27 cellular contexts compared by ENCODE assay signal in the genomic region with DNA sequence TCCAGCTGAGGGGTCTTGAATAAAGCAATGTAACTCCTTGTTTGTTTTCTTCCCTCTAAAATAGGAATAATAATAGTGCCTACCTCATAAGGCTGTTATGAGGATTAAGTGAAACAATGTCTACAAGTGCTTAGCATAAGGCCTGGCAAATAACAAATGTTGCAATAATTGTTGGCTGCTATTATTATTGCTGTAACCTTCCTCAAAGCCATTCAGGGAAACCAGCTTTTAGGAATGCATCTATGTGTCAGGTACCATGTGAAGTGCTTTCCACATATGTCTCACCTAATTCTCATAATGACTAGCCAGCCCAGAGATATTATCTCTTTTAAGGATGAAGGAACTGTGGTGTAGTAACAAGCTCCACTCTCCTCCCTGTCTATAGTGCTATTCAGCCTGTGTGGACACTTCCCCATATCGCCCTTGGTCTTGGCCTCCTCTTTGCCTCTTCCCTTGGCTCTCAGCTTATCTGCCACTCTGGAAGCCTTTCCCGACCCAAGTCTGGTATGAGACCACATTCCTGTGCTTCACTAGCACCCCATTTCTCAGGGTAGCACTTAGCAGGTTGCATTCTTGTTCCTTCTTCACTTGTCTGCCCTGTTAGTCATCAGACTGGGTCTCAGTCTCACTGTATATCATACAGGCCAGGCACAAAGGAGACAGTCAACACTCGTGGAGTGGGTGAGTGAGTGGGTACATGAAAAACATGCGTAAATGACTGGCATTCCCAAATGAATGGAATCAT.
"Had no signal": no experiment of that assay in that cellular context is flagged by ENCODE, and none has a peak within 500 bp of the region (broad histone marks: within the 10 kb centered on the region; RNA-seq: fewer than 3 reads in every experiment).

No MANE protein-coding gene starts in this region.

- H3K27ac ChIP-seq: heart right ventricle, pancreas, psoas muscle, thoracic aorta had no signal

- H3K4me1 ChIP-seq: heart right ventricle, pancreas, psoas muscle had no signal

- H3K27me3 Mint-ChIP-seq: activated CD4-positive, alpha-beta memory T cell treated with anti-CD3 and anti-CD28 coated beads, Interleukin-2, amount 10 ng/mL, durations not matched to agents 7 days and 5 days; activated CD4-positive, alpha-beta T cell treated with anti-CD3 and anti-CD28 coated beads, Interleukin-2, amount 10 ng/mL, durations not matched to agents 24 days and 14 days; naive thymus-derived CD4-positive, alpha-beta T cell; type B pancreatic cell had no signal

- DNase-seq: activated CD4-positive, alpha-beta memory T cell treated with anti-CD3 and anti-CD28 coated beads, Interleukin-2, amount 10 ng/mL, durations not matched to agents 7 days and 5 days; activated CD4-positive, alpha-beta T cell treated with anti-CD3 and anti-CD28 coated beads, Interleukin-2, amount 10 ng/mL, durations not matched to agents 24 days and 14 days; activated CD4-positive, CD25-positive, alpha-beta regulatory T cell treated with anti-CD3 and anti-CD28 coated beads, Interleukin-2, amount 50 U/mL, for 72 hours; activated gamma-delta T cell treated with Interleukin-2 at 50 U/mL for 16 hours; activated T-cell treated with anti-CD3 and anti-CD28 coated beads, Interleukin-2, amount 50 U/mL, for 4 hours; anterior cingulate cortex; effector CD8-positive, alpha-beta T cell; erythroblast; foreskin fibroblast; heart right ventricle; kidney glomerular epithelial cell; midbrain; naive thymus-derived CD4-positive, alpha-beta T cell; nucleus accumbens; pancreas; psoas muscle; stimulated activated CD4-positive, alpha-beta T cell treated with anti-CD3 and anti-CD28 coated beads, Interleukin-4, amount 100 ng/mL, for 24 hours; T-helper 2 cell had no signal

- H3K4me3 ChIP-seq: heart right ventricle, pancreas, psoas muscle, skin epidermis, thoracic aorta had no signal

- H3K4me1 Mint-ChIP-seq: activated CD4-positive, alpha-beta memory T cell treated with anti-CD3 and anti-CD28 coated beads, Interleukin-2, amount 10 ng/mL, durations not matched to agents 7 days and 5 days; activated CD4-positive, alpha-beta T cell treated with anti-CD3 and anti-CD28 coated beads, Interleukin-2, amount 10 ng/mL, durations not matched to agents 24 days and 14 days; activated naive CD4-positive, alpha-beta T cell treated with anti-CD3 and anti-CD28 coated beads, Interleukin-2, amount 50 U/mL, for 24 hours; activated T-helper 17 cell treated with anti-CD3 and anti-CD28 coated beads, Interleukin-2, amount 50 U/mL, for 72 hours; memory B cell; naive thymus-derived CD4-positive, alpha-beta T cell; neural crest cell; stimulated activated effector memory CD8-positive, alpha-beta T cell treated with anti-CD3 and anti-CD28 coated beads, Interleukin-12 subunit alpha, Interleukin-12 subunit beta, amount 100 ng/mL, for 72 hours had no signal

- H3K9me3 Mint-ChIP-seq: activated CD4-positive, alpha-beta memory T cell treated with anti-CD3 and anti-CD28 coated beads, Interleukin-2, amount 10 ng/mL, durations not matched to agents 7 days and 5 days; activated CD4-positive, alpha-beta T cell treated with anti-CD3 and anti-CD28 coated beads, Interleukin-2, amount 10 ng/mL, durations not matched to agents 24 days and 14 days; activated naive CD4-positive, alpha-beta T cell treated with anti-CD3 and anti-CD28 coated beads, Interleukin-2, amount 50 U/mL, for 24 hours; activated T-cell treated with anti-CD3 and anti-CD28 coated beads, Interleukin-2, amount 50 U/mL, for 4 hours; activated T-helper 17 cell treated with anti-CD3 and anti-CD28 coated beads, Interleukin-2, amount 50 U/mL, for 72 hours; memory B cell; neural crest cell; stimulated activated effector memory CD8-positive, alpha-beta T cell treated with anti-CD3 and anti-CD28 coated beads, Interleukin-12 subunit alpha, Interleukin-12 subunit beta, amount 100 ng/mL, for 72 hours; stimulated activated naive CD8-positive, alpha-beta T cell treated with anti-CD3 and anti-CD28 coated beads, Interleukin-15, Interleukin-2, amounts not matched to agents 100 ng/mL and 50 ng/mL, for 24 hours; type B pancreatic cell had no signal

- H3K27ac Mint-ChIP-seq: activated CD4-positive, alpha-beta memory T cell treated with anti-CD3 and anti-CD28 coated beads, Interleukin-2, amount 10 ng/mL, durations not matched to agents 7 days and 5 days; activated CD4-positive, alpha-beta T cell treated with anti-CD3 and anti-CD28 coated beads, Interleukin-2, amount 10 ng/mL, durations not matched to agents 24 days and 14 days; activated naive CD4-positive, alpha-beta T cell treated with anti-CD3 and anti-CD28 coated beads, Interleukin-2, amount 50 U/mL, for 24 hours; activated T-helper 17 cell treated with anti-CD3 and anti-CD28 coated beads, Interleukin-2, amount 50 U/mL, for 72 hours; memory B cell; naive thymus-derived CD4-positive, alpha-beta T cell; stimulated activated effector memory CD8-positive, alpha-beta T cell treated with anti-CD3 and anti-CD28 coated beads, Interleukin-12 subunit alpha, Interleukin-12 subunit beta, amount 100 ng/mL, for 72 hours; stimulated activated naive CD8-positive, alpha-beta T cell treated with anti-CD3 and anti-CD28 coated beads, Interleukin-15, Interleukin-2, amounts not matched to agents 100 ng/mL and 50 ng/mL, for 24 hours; type B pancreatic cell had no signal

- H3K27me3 ChIP-seq: heart right ventricle, pancreas had no signal

- H3K4me3 Mint-ChIP-seq: activated CD4-positive, alpha-beta memory T cell treated with anti-CD3 and anti-CD28 coated beads, Interleukin-2, amount 10 ng/mL, durations not matched to agents 7 days and 5 days; activated CD4-positive, alpha-beta T cell treated with anti-CD3 and anti-CD28 coated beads, Interleukin-2, amount 10 ng/mL, durations not matched to agents 24 days and 14 days; activated naive CD4-positive, alpha-beta T cell treated with anti-CD3 and anti-CD28 coated beads, Interleukin-2, amount 50 U/mL, for 24 hours; activated T-cell treated with anti-CD3 and anti-CD28 coated beads, Interleukin-2, amount 50 U/mL, for 4 hours; activated T-helper 17 cell treated with anti-CD3 and anti-CD28 coated beads, Interleukin-2, amount 50 U/mL, for 72 hours; memory B cell; naive thymus-derived CD4-positive, alpha-beta T cell; neural crest cell; stimulated activated effector memory CD8-positive, alpha-beta T cell treated with anti-CD3 and anti-CD28 coated beads, Interleukin-12 subunit alpha, Interleukin-12 subunit beta, amount 100 ng/mL, for 72 hours; stimulated activated naive CD8-positive, alpha-beta T cell treated with anti-CD3 and anti-CD28 coated beads, Interleukin-15, Interleukin-2, amounts not matched to agents 100 ng/mL and 50 ng/mL, for 24 hours; type B pancreatic cell had no signal

- H3K36me3 Mint-ChIP-seq: activated naive CD4-positive, alpha-beta T cell treated with anti-CD3 and anti-CD28 coated beads, Interleukin-2, amount 50 U/mL, for 24 hours; memory B cell; naive thymus-derived CD4-positive, alpha-beta T cell; stimulated activated effector memory CD8-positive, alpha-beta T cell treated with anti-CD3 and anti-CD28 coated beads, Interleukin-12 subunit alpha, Interleukin-12 subunit beta, amount 100 ng/mL, for 72 hours had no signal

- H3K36me3 ChIP-seq: pancreas, thoracic aorta had no signal

- H3K9me3 ChIP-seq: heart right ventricle, pancreas, psoas muscle, thoracic aorta had no signal

- ATAC-seq: activated T-cell treated with anti-CD3 and anti-CD28 coated beads, Interleukin-2, amount 50 U/mL, for 4 hours; activated T-helper 17 cell treated with anti-CD3 and anti-CD28 coated beads, Interleukin-2, amount 50 U/mL, for 72 hours; naive thymus-derived CD4-positive, alpha-beta T cell; pancreas; stimulated activated effector memory CD8-positive, alpha-beta T cell treated with anti-CD3 and anti-CD28 coated beads, Interleukin-12 subunit alpha, Interleukin-12 subunit beta, amount 100 ng/mL, for 72 hours had no signal
